ENCODE assay signal across 11 cellular contexts in genomic region chr2:151071382-151071781, GRCh38.
DNase-seq lines count a peak whose midpoint lies in the region; ATAC-seq, FAIRE-seq and TF ChIP-seq lines count a peak whose summit lies in the region.
"Had no signal": no experiment of that assay in that cellular context is flagged by ENCODE, and none has a peak within 500 bp of the region (broad histone marks: within the 10 kb centered on the region; RNA-seq: fewer than 3 reads in every experiment).

No MANE protein-coding gene starts in this region.

- CTCF ChIA-PET in HepG2 (lab: Yijun Ruan, JAX; ENCODE audit: low intra/inter-chr PET ratio, low total read pairs), result no interaction called here

- in situ Hi-C loops in HepG2 (cut with HindIII; ENCODE audit: extremely low pct_ligation_motif_present, low pct_unique_long_range_greater_than_20kb), result no loop called here

- H2AFZ ChIP-seq in HepG2 (ENCODE audit: low read length), result no peak overlapping the region

- TF ChIP-seq EP300 in HepG2 (IDR thresholded peaks at IDR 0.05; ENCODE audit: low read depth in 2 of 2, low read length in 2 of 2) (no peak), HepG2 (CRISPR knock-in tag; IDR thresholded peaks at IDR 0.05; ENCODE audit: borderline replicate concordance) (no peak)

- TF ChIP-seq RAD21 in HepG2 (CRISPR knock-in tag; IDR thresholded peaks at IDR 0.05), result no peak

- TF ChIP-seq CTCF in brain (conservative IDR thresholded peaks at IDR 0.05), result peak; percentile 27 to 39
- no peak; the same call in 1 of the 2 replicates for TF ChIP-seq CTCF in HepG2 (CRISPR knock-in tag; IDR thresholded peaks at IDR 0.05)

- no peak overlapping the region for H3K9ac ChIP-seq in HepG2 (ENCODE audit: insufficient read depth, low read depth, low read length)

- no peaks in the 10 kb centered on the region for H3K79me2 ChIP-seq in HepG2 (ENCODE audit: insufficient read depth, low read length)

- H3K27me3 Mint-ChIP-seq in brain, result no peaks in the 10 kb centered on the region

- H3K4me1 ChIP-seq in HepG2 (ENCODE audit: insufficient read depth, low read length), result no peaks in the 10 kb centered on the region

- no peak overlapping the region for H3K27ac Mint-ChIP-seq in brain
- H3K27ac Mint-ChIP-seq: natural killer cell treated with Interleukin-12 subunit alpha and Interleukin-12 subunit beta and Interleukin-15 and Interleukin-18, amount 100 ng/mL, for 72 hours had no signal

- POLR2A ChIA-PET in HepG2 (lab: Yijun Ruan, JAX), result no interaction called here

- peaks cover 7% of the 10 kb centered on the region for H3K4me1 Mint-ChIP-seq in brain

- H4K20me1 ChIP-seq in HepG2 (ENCODE audit: insufficient read depth, low read length), result no peaks in the 10 kb centered on the region

- no peaks in the 10 kb centered on the region for H3K9me3 ChIP-seq in HepG2 (ENCODE audit: low read length)

- no peak for FAIRE-seq in HepG2 (lab: Jason Lieb, UNC)

- H3K36me3 Mint-ChIP-seq in brain, result peaks cover 8% of the 10 kb centered on the region
- H3K36me3 Mint-ChIP-seq: natural killer cell treated with Interleukin-12 subunit alpha and Interleukin-12 subunit beta and Interleukin-15 and Interleukin-18, amount 100 ng/mL, for 72 hours had no signal

- BruUV-seq in HepG2 (replicated peaks; lab: Mats Ljungman, UMichigan), result no TSS peak

- WGBS in HepG2 (ENCODE audit: low lambda C conversion rate), result 0% methylated on average over 2 of the region's 2 CpGs

- H3K4me2 ChIP-seq in HepG2 (ENCODE audit: low read depth, low read length), result no peak overlapping the region

- no peaks in the 10 kb centered on the region for H3K27me3 ChIP-seq in HepG2 (ENCODE audit: control insufficient read depth in 1 of 2, insufficient read depth in 2 of 2, low read length in 2 of 2)

- intact Hi-C loops in HepG2 (cut with micrococcal nuclease; ENCODE audit: unreplicated experiment), result no loop called here

- no peak for TF ChIP-seq POLR2A in HepG2 (IDR thresholded peaks at IDR 0.05; ENCODE audit: insufficient read depth in 1 of 2, low read depth in 2 of 2, low read length in 2 of 2)

- ATAC-seq in HepG2 (peak; percentile 68), GM18873 (IDR thresholded peaks at IDR 0.05; ENCODE audit: low FRiP score, unreplicated experiment) (no peak)
- ATAC-seq: natural killer cell treated with Interleukin-12 subunit alpha and Interleukin-12 subunit beta and Interleukin-15 and Interleukin-18, amount 100 ng/mL, for 72 hours had no signal

- H3K36me3 ChIP-seq in HepG2 (replicated peaks in 1 of 2; ENCODE audit: control insufficient read depth in 1 of 2, insufficient read depth in 2 of 2, low read length in 2 of 2), result no peaks in the 10 kb centered on the region

- no peak overlapping the region for H3K4me3 ChIP-seq in HepG2 (replicated peaks in 1 of 3; ENCODE audit: insufficient read depth in 1 of 3, low read depth in 2 of 3, low read length in 3 of 3)

- H3K27ac ChIP-seq in HepG2 (ENCODE audit: extremely low read length, insufficient read depth, low read length), result no peak overlapping the region

- H3K9me3 Mint-ChIP-seq in brain, result peaks cover 10 to 22% (median 21%) of the 10 kb centered on the region in 5 experiments
- H3K9me3 Mint-ChIP-seq: natural killer cell treated with Interleukin-12 subunit alpha and Interleukin-12 subunit beta and Interleukin-15 and Interleukin-18, amount 100 ng/mL, for 72 hours had no signal

- H3K4me3 Mint-ChIP-seq in brain, result no peak overlapping the region
- H3K4me3 Mint-ChIP-seq: natural killer cell treated with Interleukin-12 subunit alpha and Interleukin-12 subunit beta and Interleukin-15 and Interleukin-18, amount 100 ng/mL, for 72 hours had no signal

- DNase-seq in COR-L47 (lab: John Stamatoyannopoulos, UW) (peak; percentile 18), LHCN-M2 (ENCODE audit: low read depth) (peak; percentile 66), HepG2 (ENCODE audit: low spot score) (no peak), HK-2 (ENCODE audit: unreplicated experiment) (no peak)
- DNase-seq in activated CD4-positive, alpha-beta T cell treated with anti-CD3 and anti-CD28 coated beads for 48 hours, result no peak
- no peak for DNase-seq in central memory CD4-positive, alpha-beta T cell
- DNase-seq: activated CD4-positive, alpha-beta T cell treated with anti-CD3 and anti-CD28 coated beads for 4 hours; effector CD4-positive, alpha-beta T cell had no signal

TF ChIP-seq in HepG2, 621 proteins besides CTCF, POLR2A, EP300 and RAD21:
- no peak for TF ChIP-seq EHMT2 (IDR thresholded peaks at IDR 0.05; ENCODE audit: borderline replicate concordance, low read depth, low read length)
- TF ChIP-seq STAG1 (CRISPR knock-in tag; IDR thresholded peaks at IDR 0.05), result peak; percentile 18; the same call in 1 of the 2 replicates
- TF ChIP-seq ZNF589 (CRISPR knock-in tag; conservative IDR thresholded peaks at IDR 0.05), result no peak
- no peak for TF ChIP-seq IKZF4 (CRISPR knock-in tag; IDR thresholded peaks at IDR 0.05; ENCODE audit: borderline replicate concordance, low read depth, not compliant biosample characterization)
- no peak for TF ChIP-seq PLSCR1 (CRISPR knock-in tag; IDR thresholded peaks at IDR 0.05; ENCODE audit: borderline replicate concordance)
- no peak for TF ChIP-seq SALL2 (CRISPR knock-in tag; IDR thresholded peaks at IDR 0.05)
- no peak for TF ChIP-seq PHB2 (IDR thresholded peaks at IDR 0.05; ENCODE audit: partially characterized antibody)
TF ChIP-seq in HepG2: peak in this region for 1.

Comparison
In these comparisons a context has a peak if more than half of its experiments do, and no peak if none do; other contexts are left out.
1. DNase-seq: peak in COR-L47 (single experiment) and LHCN-M2 (single experiment); none in HepG2 (single experiment), activated CD4-positive, alpha-beta T cell treated with anti-CD3 and anti-CD28 coated beads for 48 hours (single experiment), HK-2 (single experiment) and central memory CD4-positive, alpha-beta T cell (single experiment).